Comparison of ENCODE assay signal across 19 cellular contexts in genomic region chr13:100436099-100436498, GRCh38.
"Had no signal": no experiment of that assay in that cellular context is flagged by ENCODE, and none has a peak within 500 bp of the region (broad histone marks: within the 10 kb centered on the region; RNA-seq: fewer than 3 reads in every experiment).

No MANE protein-coding gene starts in this region.

- H3K79me2 ChIP-seq: hepatocyte had no signal

- ATAC-seq: naive thymus-derived CD8-positive, alpha-beta T cell had no signal

- H3K4me2 ChIP-seq: hepatocyte, smooth muscle cell had no signal

- H3K36me3 ChIP-seq: left ventricle myocardium inferior, neutrophil, right atrium auricular region, thyroid gland, uterus had no signal

- H3K27ac ChIP-seq: dorsolateral prefrontal cortex, hepatocyte, left ventricle myocardium inferior, neutrophil, right atrium auricular region, thyroid gland, upper lobe of left lung, uterus had no signal

- H2AFZ ChIP-seq: hepatocyte had no signal

- H3K4me3 ChIP-seq: dorsolateral prefrontal cortex, hepatocyte, left ventricle myocardium inferior, lung, right atrium auricular region, smooth muscle cell, thyroid gland, upper lobe of left lung, uterus had no signal

- H3K27me3 ChIP-seq: dorsolateral prefrontal cortex, hepatocyte, neutrophil, right atrium auricular region, thyroid gland, upper lobe of left lung, uterus had no signal

- DNase-seq: cortex of kidney; dorsolateral prefrontal cortex; effector CD8-positive, alpha-beta T cell; foreskin melanocyte; head of caudate nucleus; kidney glomerular epithelial cell; left ventricle myocardium inferior; mesendoderm; naive thymus-derived CD8-positive, alpha-beta T cell; stimulated activated CD4-positive, alpha-beta T cell treated with anti-CD3 and anti-CD28 coated beads, Interleukin-2, amount 100 ng/mL, for 48 hours; stimulated activated naive CD4-positive, alpha-beta T cell treated with Interleukin-2 at 50 U/mL for 16 hours; thyroid gland; upper lobe of left lung; uterus had no signal

- H3K9me3 ChIP-seq: left ventricle myocardium inferior, neutrophil, right atrium auricular region, thyroid gland, upper lobe of left lung, uterus had no signal

- H3K4me1 ChIP-seq: right atrium auricular region, uterus had no signal
